Comparison of ENCODE assay signal across 10 cellular contexts in the genomic region with DNA sequence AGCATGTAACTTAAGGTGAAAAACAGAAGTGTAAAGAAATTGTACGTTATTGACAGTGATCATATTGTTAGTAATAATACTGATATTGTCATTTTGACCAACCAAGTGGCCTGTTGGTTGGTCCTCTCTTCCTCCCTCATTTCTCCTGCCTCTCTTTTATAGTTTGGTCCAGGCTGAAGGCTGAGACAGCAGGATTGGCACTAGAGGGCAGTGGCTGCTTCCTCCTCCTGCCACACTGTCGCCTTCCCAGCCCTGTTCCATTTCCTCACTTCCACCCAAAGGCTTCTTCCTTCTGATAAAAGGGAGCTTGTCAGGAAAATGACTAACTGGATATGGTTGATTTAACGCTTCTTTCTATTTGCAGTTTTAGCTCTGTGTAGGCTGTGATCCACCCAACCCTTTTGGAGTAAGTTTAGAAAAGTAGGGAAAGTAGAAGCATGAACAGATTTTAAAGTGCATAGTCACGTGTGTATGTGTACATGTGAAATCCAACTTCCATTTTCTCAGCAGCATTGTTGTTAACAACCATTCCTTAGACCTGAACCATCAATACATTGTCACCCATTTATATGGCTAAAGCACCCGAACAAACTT. TPM values are rescaled to one million over a fixed set of nuclear protein-coding genes. Genes with fewer than 3 reads are reported as not detected.
DNase-seq lines count a peak whose midpoint lies in the region; ATAC-seq lines count a peak whose summit lies in the region.
"Had no signal": no experiment of that assay in that cellular context is flagged by ENCODE, and none has a peak within 500 bp of the region (broad histone marks: within the 10 kb centered on the region; RNA-seq: fewer than 3 reads in every experiment).

No MANE protein-coding gene starts in this region.

- intact Hi-C loops in Right ventricle myocardium superior (cut with DNase I) = no loop called here

- H3K9me3 ChIP-seq in skeletal muscle satellite cell (replicated peaks; ENCODE audit: low read length) = no peaks in the 10 kb centered on the region
- H3K9me3 ChIP-seq in effector memory CD4-positive, alpha-beta T cell (ENCODE audit: control insufficient read depth, low read length) = no peaks in the 10 kb centered on the region
- H3K9me3 ChIP-seq: neutrophil had no signal

- H3K36me3 ChIP-seq in skeletal muscle satellite cell (ENCODE audit: insufficient read depth, low read length) = peaks cover 9% of the 10 kb centered on the region
- H3K36me3 ChIP-seq in effector memory CD4-positive, alpha-beta T cell (ENCODE audit: control insufficient read depth, insufficient read depth, low read length) = peaks cover 12% of the 10 kb centered on the region
- H3K36me3 ChIP-seq: neutrophil had no signal

- DNase-seq in NCI-H2171 treated with DMSO at 0.1 percent for 48 hours (lab: John Stamatoyannopoulos, UW) = peak; percentile 21
- no peak for DNase-seq in NCI-H2171 (lab: John Stamatoyannopoulos, UW)
- DNase-seq in SW480 (ENCODE audit: low spot score) = peak; percentile 7
- DNase-seq in Right ventricle myocardium superior = peak; percentile 40
- DNase-seq in effector memory CD4-positive, alpha-beta T cell = no peak
- no peak for DNase-seq in NCI-H774 (lab: John Stamatoyannopoulos, UW)
- DNase-seq: CD4-positive, CD25-positive, alpha-beta regulatory T cell had no signal

- ATAC-seq in Right ventricle myocardium superior (ENCODE audit: poor library complexity) (peak; percentile 72), GM18520 (IDR thresholded peaks at IDR 0.05; ENCODE audit: unreplicated experiment) (no peak)

- H3K27ac ChIP-seq in effector memory CD4-positive, alpha-beta T cell (ENCODE audit: insufficient read depth, low read length, poor library complexity, severe bottlenecking) = no peak overlapping the region
- H3K27ac ChIP-seq: neutrophil had no signal

- H3K4me3 ChIP-seq in skeletal muscle satellite cell (ENCODE audit: low read length) = no peak overlapping the region
- no peak overlapping the region for H3K4me3 ChIP-seq in effector memory CD4-positive, alpha-beta T cell (ENCODE audit: insufficient read depth, low read depth, low read length, poor library complexity, severe bottlenecking)

- H3K4me1 ChIP-seq in skeletal muscle satellite cell (ENCODE audit: control insufficient read depth, insufficient read depth, low read length) = peaks cover 15% of the 10 kb centered on the region
- H3K4me1 ChIP-seq in effector memory CD4-positive, alpha-beta T cell (ENCODE audit: control insufficient read depth, insufficient read depth, low read length, poor library complexity, severe bottlenecking) = no peaks in the 10 kb centered on the region

- H3K4me2 ChIP-seq in skeletal muscle satellite cell (ENCODE audit: low read length) = no peak overlapping the region

- no peaks in the 10 kb centered on the region for H3K27me3 ChIP-seq in skeletal muscle satellite cell (ENCODE audit: control insufficient read depth, insufficient read depth, low read length)
- H3K27me3 ChIP-seq in effector memory CD4-positive, alpha-beta T cell (replicated peaks; ENCODE audit: control insufficient read depth, insufficient read depth, low read length, poor library complexity, severe bottlenecking) = no peaks in the 10 kb centered on the region
- H3K27me3 ChIP-seq: neutrophil had no signal

- H3K9ac ChIP-seq in skeletal muscle satellite cell (ENCODE audit: low read depth, low read length) = peak overlapping the region; percentile 22

RNA-seq across cellular contexts. Expression of a gene that starts 35.6 kb away (rescaled TPM):
- 18.6 TPM for total RNA-seq in Right ventricle myocardium superior
- 13.1 and 13.9 TPM in 2 replicates for total RNA-seq in skeletal muscle satellite cell (2012; rRNA removed)

RNA-seq across cellular contexts. Expression of a gene that starts 35.8 kb away (rescaled TPM):
- 69.3 TPM for total RNA-seq in Right ventricle myocardium superior
- 91.5 and 112 TPM in 2 replicates for total RNA-seq in skeletal muscle satellite cell (2012; rRNA removed)

Comparison
In these comparisons a context has a peak if more than half of its experiments do, and no peak if none do; other contexts are left out.
1. DNase-seq: peak in NCI-H2171 treated with DMSO at 0.1 percent for 48 hours (single experiment), SW480 (single experiment) and Right ventricle myocardium superior (single experiment); none in NCI-H2171 (single experiment), effector memory CD4-positive, alpha-beta T cell (0 of 3) and NCI-H774 (single experiment).